Comparison of ENCODE assay signal across 11 cellular contexts in genomic region chr9:29511680-29512079, GRCh38.
"Had no signal": no experiment of that assay in that cellular context is flagged by ENCODE, and none has a peak within 500 bp of the region (broad histone marks: within the 10 kb centered on the region; RNA-seq: fewer than 3 reads in every experiment).

No MANE protein-coding gene starts in this region.

- H3K9me3 ChIP-seq: pancreas had no signal

- DNase-seq: activated CD4-positive, alpha-beta T cell treated with anti-CD3 and anti-CD28 coated beads, Interleukin-2, amount 50 U/mL, for 1 hour; activated naive CD4-positive, alpha-beta T cell; activated naive CD8-positive, alpha-beta T cell treated with anti-CD3 and anti-CD28 coated beads, Interleukin-2, amount 10 ng/mL, durations not matched to agents 7 days and 5 days; activated T-cell treated with anti-CD3 and anti-CD28 coated beads for 4 hours; brain microvascular endothelial cell; cerebellar nuclear complex; effector memory CD8-positive, alpha-beta T cell; foreskin melanocyte; heart left ventricle; kidney glomerular epithelial cell; pancreas had no signal

- H3K27ac ChIP-seq: brain microvascular endothelial cell, heart left ventricle, pancreas had no signal

- H3K4me3 ChIP-seq: heart left ventricle, pancreas had no signal

- H3K36me3 ChIP-seq: brain microvascular endothelial cell, heart left ventricle, pancreas had no signal

- H3K4me1 ChIP-seq: heart left ventricle, pancreas had no signal

- H3K27me3 ChIP-seq: brain microvascular endothelial cell, heart left ventricle, pancreas had no signal
